In genomic region chr22:50091092-50091491, GRCh38 we compare ENCODE assay signal across 8 cellular contexts. TPM values are rescaled to one million over a fixed set of nuclear protein-coding genes. Genes with fewer than 3 reads are reported as not detected.
"Had no signal": no experiment of that assay in that cellular context is flagged by ENCODE, and none has a peak within 500 bp of the region (broad histone marks: within the 10 kb centered on the region; RNA-seq: fewer than 3 reads in every experiment).

No MANE protein-coding gene starts in this region.

- DNase-seq: H9, HCEC 1CT had no signal

- ATAC-seq: HepG2 had no signal

- H3K4me3 ChIP-seq: GM23338 had no signal

- H3K27ac ChIP-seq: HL-60 had no signal

- H3K4me2 ChIP-seq: GM23338 had no signal

RNA-seq across cellular contexts. Expression of gene MOV10L1, which starts 1.3 kb away (rescaled TPM):
- total RNA-seq: H1, H9, HT1080 had no signal
- polyA plus RNA-seq: IgD-negative memory B cell had no signal

RNA-seq across cellular contexts. Expression of gene MLC1, which starts 5.9 kb away (rescaled TPM):
- total RNA-seq: GM23338, H1, H9, HepG2 had no signal
- polyA plus RNA-seq: GM23338, HepG2 had no signal

RNA-seq across cellular contexts. Expression of gene TTLL8, which starts 33.0 kb away (rescaled TPM):
- total RNA-seq: GM23338, H1, H9, HepG2, HT1080 had no signal
- polyA plus RNA-seq: GM23338, H1, HepG2, IgD-negative memory B cell had no signal
